1 cellular context compared by ENCODE assay signal in genomic region chr10:43243071-43243933, GRCh38. TPM values are rescaled to one million over a fixed set of nuclear protein-coding genes. Genes with fewer than 3 reads are reported as not detected.
"Had no signal": no experiment of that assay in that cellular context is flagged by ENCODE, and none has a peak within 500 bp of the region (broad histone marks: within the 10 kb centered on the region; RNA-seq: fewer than 3 reads in every experiment).

No MANE protein-coding gene starts in this region.

RNA-seq across cellular contexts. Expression of gene RASGEF1A, which starts 23.6 kb away (rescaled TPM):
- polyA plus RNA-seq: SK-N-SH had no signal
